16 cellular contexts compared by ENCODE assay signal in genomic region chr11:73281796-73282660, GRCh38. TPM values are rescaled to one million over a fixed set of nuclear protein-coding genes. Genes with fewer than 3 reads are reported as not detected.
DNase-seq lines count a peak whose midpoint lies in the region; ATAC-seq and TF ChIP-seq lines count a peak whose summit lies in the region.
"Had no signal": no experiment of that assay in that cellular context is flagged by ENCODE, and none has a peak within 500 bp of the region (broad histone marks: within the 10 kb centered on the region; RNA-seq: fewer than 3 reads in every experiment).

No MANE protein-coding gene starts in this region.

- intact Hi-C loops in spleen (cut with DNase I; ENCODE audit: low total_unique reads) = no loop called here

- peak overlapping the region in 9 of 11 experiments; percentile 31 to 73 (median 68); a peak in 15 of 22 replicates for H3K27ac ChIP-seq in BLaER1 treated with 17β-estradiol and CSF1 and Interleukin-3, amounts not matched to agents 10 nM and 100 nM
- H3K27ac ChIP-seq in DND-41 (ENCODE audit: low read length) (no peak overlapping the region), spleen (peak overlapping the region in 3 of 8 donors; percentile 24 to 70 (median 68))

- peaks cover 3% of the 10 kb centered on the region for H3K36me3 Mint-ChIP-seq in central memory CD8-positive, alpha-beta T cell (ENCODE audit: insufficient read depth)
- H3K36me3 Mint-ChIP-seq: CD4-positive, alpha-beta memory T cell had no signal

- no peak overlapping the region for H3K4me3 Mint-ChIP-seq in central memory CD8-positive, alpha-beta T cell
- H3K4me3 Mint-ChIP-seq: CD4-positive, alpha-beta memory T cell had no signal

- H4K20me1 ChIP-seq in BLaER1 treated with 17β-estradiol and CSF1 and Interleukin-3, amounts not matched to agents 10 nM and 100 nM = peaks cover 0 to 6% (median 0%) of the 10 kb centered on the region in 11 experiments; a peak in 3 of 22 replicates
- H4K20me1 ChIP-seq in DND-41 (ENCODE audit: insufficient read depth, low read length) = no peaks in the 10 kb centered on the region

- peak overlapping the region; percentile 50 for H3K27ac Mint-ChIP-seq in central memory CD8-positive, alpha-beta T cell (ENCODE audit: low read depth)

- H3K79me2 ChIP-seq in DND-41 (ENCODE audit: insufficient read depth, low read length) = no peaks in the 10 kb centered on the region

- ATAC-seq in DND-41 (ENCODE audit: insufficient read depth, low read depth) = peak; percentile 39; the same call in 2 of the 3 replicates
- no peak for ATAC-seq in central memory CD8-positive, alpha-beta T cell (replicated peaks; ENCODE audit: extremely low read depth, poor library complexity, severe bottlenecking)

- H3K4me3 ChIP-seq in BLaER1 treated with 17β-estradiol and CSF1 and Interleukin-3, amounts not matched to agents 10 nM and 100 nM = 0 out of 20 replicates have a peak overlapping the region, but pooled peaks of 1 of the 10 experiments have one; percentile 18
- no peak overlapping the region for H3K4me3 ChIP-seq in DND-41 (ENCODE audit: low read depth in 1 of 2, low read length in 2 of 2)
- no peak overlapping the region for H3K4me3 ChIP-seq in spleen

- H3K27me3 Mint-ChIP-seq in central memory CD8-positive, alpha-beta T cell = no peaks in the 10 kb centered on the region

- WGBS in spleen, 5 donors = 68 to 80% (median 74%) methylated on average over 2 to 3 of the region's 3 CpGs

- TF ChIP-seq POLR2A in spleen (IDR thresholded peaks at IDR 0.05) = no peak

- H3K4me1 ChIP-seq in BLaER1 treated with 17β-estradiol and CSF1 and Interleukin-3, amounts not matched to agents 10 nM and 100 nM = peaks cover 57 to 75% (median 67%) of the 10 kb centered on the region in 10 experiments
- H3K4me1 ChIP-seq in DND-41 (ENCODE audit: insufficient read depth, low read length) (no peaks in the 10 kb centered on the region), spleen (peaks cover 3 to 91% (median 58%) of the 10 kb centered on the region in 6 donors)

- H3K27me3 ChIP-seq in BLaER1 treated with 17β-estradiol and CSF1 and Interleukin-3, amounts not matched to agents 10 nM and 100 nM = no peaks in the 10 kb centered on the region
- H3K27me3 ChIP-seq in DND-41 (ENCODE audit: insufficient read depth, low read length, poor library complexity) (no peaks in the 10 kb centered on the region), spleen (replicated peaks in 1 of 7) (no peaks in the 10 kb centered on the region)

- H3K9me3 ChIP-seq in BLaER1 treated with 17β-estradiol and CSF1 and Interleukin-3, amounts not matched to agents 10 nM and 100 nM (replicated peaks in 1 of 11) = no peaks in the 10 kb centered on the region
- H3K9me3 ChIP-seq in DND-41 (ENCODE audit: insufficient read depth, low read length, severe bottlenecking) = no peaks in the 10 kb centered on the region
- no peaks in the 10 kb centered on the region for H3K9me3 ChIP-seq in spleen

- TF ChIP-seq CTCF in DND-41 (IDR thresholded peaks at IDR 0.05; ENCODE audit: borderline replicate concordance, extremely low read depth, low read length, poor library complexity, severe bottlenecking) (no peak), spleen (IDR thresholded peaks at IDR 0.05 in 8 of 11, conservative IDR thresholded peaks at IDR 0.05 in 3 of 11) (no peak)

- H3K9me3 Mint-ChIP-seq in central memory CD8-positive, alpha-beta T cell = no peaks in the 10 kb centered on the region
- H3K9me3 Mint-ChIP-seq: CD4-positive, alpha-beta memory T cell had no signal

- H3K9ac ChIP-seq in BLaER1 treated with 17β-estradiol and CSF1 and Interleukin-3, amounts not matched to agents 10 nM and 100 nM = peak overlapping the region in 1 of 11 experiments; percentile 16; a peak in 3 of 22 replicates
- H3K9ac ChIP-seq in DND-41 (ENCODE audit: low read depth, low read length) = no peak overlapping the region

- H3K4me1 Mint-ChIP-seq in central memory CD8-positive, alpha-beta T cell = no peaks in the 10 kb centered on the region
- H3K4me1 Mint-ChIP-seq: CD4-positive, alpha-beta memory T cell had no signal

- peak overlapping the region; percentile 81 to 97 (median 91) for H3K4me2 ChIP-seq in BLaER1 treated with 17β-estradiol and CSF1 and Interleukin-3, amounts not matched to agents 10 nM and 100 nM
- no peak overlapping the region for H3K4me2 ChIP-seq in DND-41 (ENCODE audit: insufficient read depth, low read length)

- no peaks in the 10 kb centered on the region for H3K36me3 ChIP-seq in BLaER1 treated with 17β-estradiol and CSF1 and Interleukin-3, amounts not matched to agents 10 nM and 100 nM
- no peaks in the 10 kb centered on the region for H3K36me3 ChIP-seq in DND-41 (ENCODE audit: insufficient read depth, low read length)
- peaks cover 0 to 25% (median 0%) of the 10 kb centered on the region in 6 donors for H3K36me3 ChIP-seq in spleen

- H2AFZ ChIP-seq in DND-41 (ENCODE audit: low read depth, low read length) = no peak overlapping the region

- DNase-seq in DND-41 (no peak), spleen (peak; percentile 57), AML-193 (lab: John Stamatoyannopoulos, UW) (no peak), NCI-H2029 (lab: John Stamatoyannopoulos, UW) (no peak), pons (ENCODE audit: low spot score) (no peak)
- no peak for DNase-seq in central memory CD8-positive, alpha-beta T cell (ENCODE audit: low spot score in 2 of 2)
- DNase-seq: ACHN; CD4-positive, alpha-beta memory T cell; DMS79; H7; NCI-H1436 treated with DMSO at 0.1 percent for 48 hours; NCI-H2081 treated with DMSO at 0.1 percent for 48 hours; NCI-H510A had no signal

RNA-seq across cellular contexts. Expression of gene P2RY6, which starts 9.9 kb away (rescaled TPM):
- 100 to 1,000 TPM in 1 of 7 donors, 10 to 100 TPM in 6; 41.1 to 109 (median 63.9) TPM for total RNA-seq in spleen
- 10 to 100 TPM in 2 of 3 donors, 1 to 10 TPM in 1; 8.2 to 25.2 (median 10.6) TPM for polyA plus RNA-seq in spleen
- total RNA-seq: G401, SK-MEL-5 had no signal
- polyA plus RNA-seq: CD4-positive, alpha-beta memory T cell had no signal

RNA-seq across cellular contexts. Expression of gene ARHGEF17, which starts 26.0 kb away (rescaled TPM):
- 10 to 100 TPM; 21.5 to 48.5 (median 41.6) TPM for total RNA-seq in spleen
- polyA plus RNA-seq in spleen = 10 to 100 TPM in 1 of 3 donors, 1 to 10 TPM in 2; 5.1 to 17.0 (median 6.3) TPM
- polyA plus RNA-seq: CD4-positive, alpha-beta memory T cell had no signal
